Comparison of ENCODE assay signal across 8 cellular contexts in the genomic region with DNA sequence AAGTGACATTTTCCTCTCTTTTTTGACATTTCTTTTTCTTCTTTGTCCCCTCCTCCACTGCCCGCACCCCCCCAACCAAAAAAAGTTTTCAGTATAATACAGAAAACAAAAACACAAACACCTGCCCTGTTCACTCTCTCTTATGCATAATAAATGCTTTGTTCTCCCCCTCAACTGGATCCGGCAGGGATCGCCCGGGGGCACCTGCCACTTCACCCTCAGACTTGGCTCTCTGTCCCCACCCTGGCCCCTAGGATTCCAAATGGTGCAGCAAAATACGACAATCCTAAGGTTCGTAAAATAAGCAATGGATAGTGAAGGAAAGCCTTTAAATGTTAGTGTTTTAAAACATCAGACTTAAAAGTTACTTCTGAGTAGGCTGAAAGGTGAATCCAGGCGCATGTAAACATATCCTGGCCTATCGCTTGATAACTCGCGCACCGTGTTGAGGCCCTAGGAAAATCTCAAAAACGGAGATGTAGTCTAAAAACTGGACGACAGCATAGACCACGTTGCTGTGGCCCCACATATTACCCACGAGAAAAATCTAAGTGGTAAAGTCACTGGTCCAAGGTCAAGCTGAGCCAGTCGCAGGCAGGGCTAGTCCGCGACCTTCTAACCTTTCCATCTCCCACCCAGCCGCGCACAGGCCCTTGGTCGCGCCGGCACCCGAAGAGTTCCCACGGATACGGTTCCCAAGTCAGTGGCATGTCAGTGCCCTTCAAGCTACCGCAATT.
DNase-seq lines count a peak whose midpoint lies in the region; FAIRE-seq and TF ChIP-seq lines count a peak whose summit lies in the region.

No MANE protein-coding gene starts in this region.

- H2AFZ ChIP-seq in astrocyte (ENCODE audit: low read depth, low read length): peak overlapping the region; percentile 87

- no peaks in the 10 kb centered on the region for H3K27me3 ChIP-seq in astrocyte (ENCODE audit: insufficient read depth, low read length)

- TF ChIP-seq CTCF in astrocyte (IDR thresholded peaks at IDR 0.05; ENCODE audit: insufficient read depth, low read depth, low read length): no peak

- peaks cover 62% of the 10 kb centered on the region for H3K79me2 ChIP-seq in astrocyte (ENCODE audit: insufficient read depth, low read length)

- H3K9ac ChIP-seq in astrocyte (ENCODE audit: low read length): peak overlapping the region; percentile 97

- H3K27ac Mint-ChIP-seq in astrocyte (ENCODE audit: unreplicated experiment) (peak overlapping the region; percentile 84), immature natural killer cell (no peak overlapping the region)

- peaks cover 3% of the 10 kb centered on the region for H3K4me1 ChIP-seq in astrocyte (ENCODE audit: insufficient read depth, low read length)

- H3K36me3 Mint-ChIP-seq in astrocyte (ENCODE audit: low read depth, unreplicated experiment) (peaks cover 9% of the 10 kb centered on the region), immature natural killer cell (no peaks in the 10 kb centered on the region)

- peak overlapping the region; percentile 95 for H3K4me3 ChIP-seq in astrocyte (ENCODE audit: insufficient read depth, low read depth, low read length)

- DNase-seq in DMS79 treated with DMSO at 0.1 percent for 48 hours (lab: John Stamatoyannopoulos, UW): peak; percentile 32
- no peak for DNase-seq in DMS79 (lab: John Stamatoyannopoulos, UW)
- no peak for DNase-seq in astrocyte (ENCODE audit: low read depth)
- no peak for DNase-seq in immature natural killer cell
- peak in 20 of 49 donors; percentile 9 to 66 (median 31) for DNase-seq in substantia nigra (lab: John Stamatoyannopoulos, UW)
- DNase-seq in amniotic stem cell (lab: John Stamatoyannopoulos, UW): no peak
- no peak for DNase-seq in stimulated activated naive CD4-positive, alpha-beta T cell treated with Interleukin-2 at 50 U/mL for 16 hours (lab: John Stamatoyannopoulos, UW)
- no peak for DNase-seq in A172 (ENCODE audit: low spot score)

- H3K9me3 Mint-ChIP-seq in astrocyte (ENCODE audit: unreplicated experiment): peaks cover 2% of the 10 kb centered on the region
- peaks cover under 1 to 15% (median 4%) of the 10 kb centered on the region in 6 donors for H3K9me3 Mint-ChIP-seq in immature natural killer cell

- peaks cover 15% of the 10 kb centered on the region for H4K20me1 ChIP-seq in astrocyte (ENCODE audit: insufficient read depth, low read length)

- H3K36me3 ChIP-seq in astrocyte (ENCODE audit: insufficient read depth, low read length): peaks cover 26% of the 10 kb centered on the region

- H3K27ac ChIP-seq in astrocyte (ENCODE audit: low read depth, low read length) (peak overlapping the region; percentile 90), substantia nigra (ENCODE audit: low read depth, low read length, poor library complexity, severe bottlenecking) (peak overlapping the region; percentile 79)

- FAIRE-seq in astrocyte (lab: Jason Lieb, UNC): no peak

- H3K9me3 ChIP-seq in astrocyte (ENCODE audit: insufficient read depth, low read depth, low read length): no peaks in the 10 kb centered on the region

- no peaks in the 10 kb centered on the region for H3K27me3 Mint-ChIP-seq in astrocyte (ENCODE audit: low read depth, unreplicated experiment)
- peaks cover 6 to 26% (median 7%) of the 10 kb centered on the region in 3 donors for H3K27me3 Mint-ChIP-seq in immature natural killer cell (ENCODE audit: low read depth in 3 of 3)

- H3K4me3 Mint-ChIP-seq in astrocyte (ENCODE audit: unreplicated experiment): peak overlapping the region; percentile 95
- H3K4me3 Mint-ChIP-seq in immature natural killer cell: peak overlapping the region in 4 of 5 donors; percentile 41 to 63 (median 50)

- peak overlapping the region; percentile 98 for H3K4me2 ChIP-seq in astrocyte (ENCODE audit: low read length)

- peaks cover 12% of the 10 kb centered on the region for H3K4me1 Mint-ChIP-seq in astrocyte (ENCODE audit: low read depth, unreplicated experiment)
- peaks cover 3 to 9% of the 10 kb centered on the region in 2 donors for H3K4me1 Mint-ChIP-seq in immature natural killer cell
